ENCODE assay signal across 1 cellular context in the genomic region with DNA sequence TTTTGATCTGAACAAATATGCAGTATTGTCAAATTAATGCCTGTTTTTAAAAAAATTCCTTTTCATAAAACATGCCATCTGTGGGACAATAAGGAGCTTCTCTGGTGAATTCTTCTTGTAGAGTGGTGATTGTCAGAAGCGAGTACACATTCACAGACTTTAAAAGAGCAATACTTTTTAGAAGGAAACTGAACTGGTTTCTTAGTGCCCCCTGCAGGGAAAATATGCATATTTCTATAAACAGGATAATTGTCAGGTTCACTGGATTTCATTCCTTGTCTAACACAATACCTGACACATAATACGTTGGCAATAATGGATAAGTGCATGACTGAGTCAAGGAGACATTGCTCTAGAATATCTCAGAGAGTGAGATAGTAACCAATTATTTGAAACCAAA.
TF ChIP-seq lines count a peak whose summit lies in the region.

No MANE protein-coding gene starts in this region.

TF ChIP-seq in SK-N-SH treated with all-trans-retinoic acid at 6 μM for 48 hours, 23 proteins besides CTCF, POLR2A, EP300 and RAD21 (continued from another document):
- TF ChIP-seq, protein P1, sequence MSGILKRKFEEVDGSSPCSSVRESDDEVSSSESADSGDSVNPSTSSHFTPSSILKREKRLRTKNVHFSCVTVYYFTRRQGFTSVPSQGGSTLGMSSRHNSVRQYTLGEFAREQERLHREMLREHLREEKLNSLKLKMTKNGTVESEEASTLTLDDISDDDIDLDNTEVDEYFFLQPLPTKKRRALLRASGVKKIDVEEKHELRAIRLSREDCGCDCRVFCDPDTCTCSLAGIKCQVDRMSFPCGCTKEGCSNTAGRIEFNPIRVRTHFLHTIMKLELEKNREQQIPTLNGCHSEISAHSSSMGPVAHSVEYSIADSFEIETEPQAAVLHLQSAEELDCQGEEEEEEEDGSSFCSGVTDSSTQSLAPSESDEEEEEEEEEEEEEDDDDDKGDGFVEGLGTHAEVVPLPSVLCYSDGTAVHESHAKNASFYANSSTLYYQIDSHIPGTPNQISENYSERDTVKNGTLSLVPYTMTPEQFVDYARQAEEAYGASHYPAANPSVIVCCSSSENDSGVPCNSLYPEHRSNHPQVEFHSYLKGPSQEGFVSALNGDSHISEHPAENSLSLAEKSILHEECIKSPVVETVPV (CRISPR knock-in tag; IDR thresholded peaks at IDR 0.05), result no peak
- no peak for TF ChIP-seq TOX (CRISPR knock-in tag; IDR thresholded peaks at IDR 0.05; ENCODE audit: borderline replicate concordance)
TF ChIP-seq in SK-N-SH treated with all-trans-retinoic acid at 6 μM for 48 hours: peak in this region for 0.
